In the genomic region with DNA sequence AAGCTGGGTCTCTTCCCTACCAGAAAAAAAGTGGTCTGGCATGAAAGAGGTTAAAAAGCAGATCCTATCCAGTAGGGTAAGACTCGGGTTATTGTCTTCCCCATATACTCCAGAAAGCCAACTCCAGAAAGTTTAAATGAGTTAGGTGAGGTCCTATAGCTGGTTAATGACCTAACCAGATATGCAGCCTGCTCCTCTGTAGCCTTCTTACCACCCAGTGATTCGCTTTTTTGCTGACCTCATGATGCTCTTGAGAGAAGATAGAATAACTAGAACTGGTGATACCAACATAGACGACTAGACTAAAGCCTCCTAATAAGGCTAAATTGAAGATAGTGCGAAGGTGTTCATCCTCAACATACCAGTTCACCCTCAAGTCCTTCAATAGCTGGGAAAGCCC, we compare ENCODE assay signal across 1 cellular context.
TF ChIP-seq lines count a peak whose summit lies in the region.

No MANE protein-coding gene starts in this region.

TF ChIP-seq in endothelial cell of umbilical vein, 7 proteins besides CTCF, POLR2A, EP300 and RAD21:
- TF ChIP-seq EZH2 (IDR thresholded peaks at IDR 0.05; ENCODE audit: borderline replicate concordance, low read depth, low read length, severe bottlenecking), result no peak
- TF ChIP-seq GATA2 (IDR thresholded peaks at IDR 0.05; ENCODE audit: insufficient read depth, insufficient read length, low read depth, low read length), result no peak
- TF ChIP-seq FOS (IDR thresholded peaks at IDR 0.05; ENCODE audit: borderline replicate concordance, insufficient read depth, low read length), result no peak
- TF ChIP-seq POLR2AphosphoS5 (IDR thresholded peaks at IDR 0.05; ENCODE audit: insufficient read depth, low read depth, low read length), result no peak
- no peak for TF ChIP-seq MYC (IDR thresholded peaks at IDR 0.05; ENCODE audit: low read depth, low read length)
- TF ChIP-seq, protein P1, sequence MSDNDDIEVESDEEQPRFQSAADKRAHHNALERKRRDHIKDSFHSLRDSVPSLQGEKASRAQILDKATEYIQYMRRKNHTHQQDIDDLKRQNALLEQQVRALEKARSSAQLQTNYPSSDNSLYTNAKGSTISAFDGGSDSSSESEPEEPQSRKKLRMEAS (IDR thresholded peaks at IDR 0.05; ENCODE audit: insufficient read depth, insufficient read length), result no peak
- TF ChIP-seq JUN (IDR thresholded peaks at IDR 0.05; ENCODE audit: borderline replicate concordance, insufficient read depth, insufficient read length, low read depth), result no peak
